ENCODE assay signal across 11 cellular contexts in genomic region chr1:22404486-22404885, GRCh38.
"Had no signal": no experiment of that assay in that cellular context is flagged by ENCODE, and none has a peak within 500 bp of the region (broad histone marks: within the 10 kb centered on the region; RNA-seq: fewer than 3 reads in every experiment).

No MANE protein-coding gene starts in this region.

- H3K4me2 ChIP-seq: GM23338 had no signal

- H3K4me1 ChIP-seq: HAP-1 had no signal

- ATAC-seq: GM23338, HCT116 had no signal

- H3K4me3 ChIP-seq: GM23248, GM23338, HAP-1 had no signal

- H2AFZ ChIP-seq: GM23248, GM23338 had no signal

- H3K9me3 ChIP-seq: HAP-1 had no signal

- FAIRE-seq: H1, H54 had no signal

- H3K9ac ChIP-seq: GM23248 had no signal

- H3K27ac ChIP-seq: GM23248 had no signal

- DNase-seq: GM23248, GOT3, H7, H9, HCEC 1CT, HFFc6 had no signal

- H3K36me3 ChIP-seq: HAP-1 had no signal
